9 cellular contexts compared by ENCODE assay signal in genomic region chr7:12729112-12729511, GRCh38. TPM values are rescaled to one million over a fixed set of nuclear protein-coding genes. Genes with fewer than 3 reads are reported as not detected.
DNase-seq lines count a peak whose midpoint lies in the region; ATAC-seq, FAIRE-seq and TF ChIP-seq lines count a peak whose summit lies in the region.
"Had no signal": no experiment of that assay in that cellular context is flagged by ENCODE, and none has a peak within 500 bp of the region (broad histone marks: within the 10 kb centered on the region; RNA-seq: fewer than 3 reads in every experiment).

No MANE protein-coding gene starts in this region.

- CTCF ChIA-PET in HEK293 (lab: Yijun Ruan, JAX) (interaction anchor here (0.6 kb wide), 1 partner anchor 304 kb away, joined by 3 read pairs; no protein-coding TSS in a partner anchor), endothelial cell of umbilical vein (lab: Charles Lee) (interaction anchor here (1.3 to 3.5 kb wide), 5 partner anchors 10 to 42 kb away, joined by 5 to 51 read pairs (median 9); partner anchors contain the start of gene ARL4A)

- H3K9me1 ChIP-seq in endothelial cell of umbilical vein (replicated peaks; ENCODE audit: control insufficient read depth, extremely low read depth, insufficient read depth, low read length): no peaks in the 10 kb centered on the region

- peak; percentile 87 for FAIRE-seq in endothelial cell of umbilical vein (lab: Jason Lieb, UNC)

- peak overlapping the region; percentile 53 for H3K9ac ChIP-seq in endothelial cell of umbilical vein (replicated peaks; ENCODE audit: extremely low read depth, insufficient read depth, low read length)

- H3K4me1 ChIP-seq in HEK293 (ENCODE audit: control insufficient read depth, insufficient read depth, low read length) (peaks cover 6% of the 10 kb centered on the region), endothelial cell of umbilical vein (ENCODE audit: control insufficient read depth, extremely low read depth, insufficient read depth, low read length) (peaks cover 48% of the 10 kb centered on the region)

- H4K20me1 ChIP-seq in endothelial cell of umbilical vein (replicated peaks; ENCODE audit: control insufficient read depth, extremely low read depth, insufficient read depth, low read length): no peaks in the 10 kb centered on the region

- no TSS peak for BruUV-seq in endothelial cell of umbilical vein (replicated peaks; lab: Mats Ljungman, UMichigan)

- ATAC-seq in omental fat pad (ENCODE audit: low FRiP score): no peak
- no peak for ATAC-seq in GM19351 (IDR thresholded peaks at IDR 0.05; ENCODE audit: unreplicated experiment)
- ATAC-seq in GM21526 (IDR thresholded peaks at IDR 0.05; ENCODE audit: low FRiP score, unreplicated experiment): no peak

- no peak for TF ChIP-seq CTCF in HEK293 (tag by site-specific recombination; IDR thresholded peaks at IDR 0.05)
- TF ChIP-seq CTCF in endothelial cell of umbilical vein (IDR thresholded peaks at IDR 0.05; ENCODE audit: extremely low read depth in 1 of 2, insufficient read depth in 1 of 2, low read depth in 1 of 2, low read length in 2 of 2): no peak
- no peak for TF ChIP-seq CTCF in omental fat pad (IDR thresholded peaks at IDR 0.05)

- H3K4me2 ChIP-seq in endothelial cell of umbilical vein (ENCODE audit: insufficient read depth, low read length): peak overlapping the region; percentile 37

- no peaks in the 10 kb centered on the region for H3K9me3 ChIP-seq in HEK293 (ENCODE audit: control insufficient read depth, insufficient read depth, low read depth, low read length)
- H3K9me3 ChIP-seq in endothelial cell of umbilical vein (replicated peaks; ENCODE audit: control insufficient read depth, insufficient read depth, low read length): no peaks in the 10 kb centered on the region
- H3K9me3 ChIP-seq: ascending aorta had no signal

- no peaks in the 10 kb centered on the region for H3K27me3 ChIP-seq in endothelial cell of umbilical vein (ENCODE audit: control insufficient read depth in 2 of 2, insufficient read depth in 2 of 2, low read length in 2 of 2)
- H3K27me3 ChIP-seq: ascending aorta had no signal

- no peaks in the 10 kb centered on the region for H3K36me3 ChIP-seq in HEK293 (ENCODE audit: control insufficient read depth in 2 of 2, insufficient read depth in 1 of 2, low read length in 2 of 2)
- H3K36me3 ChIP-seq in endothelial cell of umbilical vein (ENCODE audit: control insufficient read depth in 2 of 2, extremely low read depth in 1 of 2, insufficient read depth in 2 of 2, low read length in 2 of 2): no peaks in the 10 kb centered on the region
- H3K36me3 ChIP-seq: ascending aorta had no signal

- intact Hi-C loops in endothelial cell of umbilical vein (cut with micrococcal nuclease): loop anchor here (2.0 kb wide), 1 partner anchor 328 kb away; no protein-coding TSS in a partner anchor

- dilution Hi-C loops in endothelial cell of umbilical vein (cut with MboI; ENCODE audit: extremely low pct_ligation_motif_present, low sequenced_read_pairs): no loop called here

- H3K4me3 ChIP-seq in HEK293 (ENCODE audit: low read depth, low read length) (no peak overlapping the region), endothelial cell of umbilical vein (replicated peaks in 1 of 3; ENCODE audit: insufficient read depth in 1 of 3, low read depth in 1 of 3, low read length in 3 of 3) (no peak overlapping the region)
- H3K4me3 ChIP-seq: ascending aorta had no signal

- TF ChIP-seq POLR2A in endothelial cell of umbilical vein (IDR thresholded peaks at IDR 0.05; ENCODE audit: low read depth, low read length): no peak

- H2AFZ ChIP-seq in endothelial cell of umbilical vein (ENCODE audit: low read depth, low read length): peak overlapping the region; percentile 67

- H3K27ac ChIP-seq in HEK293 (ENCODE audit: extremely low read depth, low read depth, low read length) (no peak overlapping the region), endothelial cell of umbilical vein (ENCODE audit: insufficient read depth, low read depth, low read length) (peak overlapping the region; percentile 92)
- H3K27ac ChIP-seq: ascending aorta had no signal

- POLR2A ChIA-PET in HEK293 (lab: Yijun Ruan, JAX) (interaction anchor here (1.2 to 2.4 kb wide), 2 partner anchors 39 to 42 kb away, joined by 3 to 9 read pairs; partner anchors contain the start of gene ARL4A), endothelial cell of umbilical vein (lab: Charles Lee) (interaction anchor here (1.0 to 2.8 kb wide), 3 partner anchors 13 to 41 kb away, joined by 5 to 23 read pairs (median 10); partner anchors contain the start of gene ARL4A)

- peak; percentile 97 for DNase-seq in NCI-H69 (lab: John Stamatoyannopoulos, UW)
- peak; percentile 94 for DNase-seq in endothelial cell of umbilical vein (ENCODE audit: low read depth, low spot score)
- peak; percentile 44 for DNase-seq in omental fat pad (ENCODE audit: low spot score)
- DNase-seq in activated CD4-positive, CD25-positive, alpha-beta regulatory T cell (lab: John Stamatoyannopoulos, UW): no peak
- DNase-seq in COLO829 (ENCODE audit: low spot score): no peak

- no peaks in the 10 kb centered on the region for H3K79me2 ChIP-seq in endothelial cell of umbilical vein (ENCODE audit: control insufficient read depth, insufficient read depth, low read length)

TF ChIP-seq in HEK293, 187 proteins besides CTCF, POLR2A, EP300 and RAD21 (continues in another document):
- TF ChIP-seq ZNF510 (tag by site-specific recombination; IDR thresholded peaks at IDR 0.05; ENCODE audit: insufficient replicate concordance) (no peak), ZNF692 (tag by site-specific recombination; IDR thresholded peaks at IDR 0.05) (0 out of 2 replicates have a peak, but pooled peaks have one; percentile 29), GLIS1 (tag by site-specific recombination; IDR thresholded peaks at IDR 0.05) (peak; percentile 36; the same call in 1 of the 2 replicates), SP3 (tag by site-specific recombination; IDR thresholded peaks at IDR 0.05) (no peak)

TF ChIP-seq in endothelial cell of umbilical vein, 7 proteins besides CTCF, POLR2A, EP300 and RAD21:
- peak; percentile 46 for TF ChIP-seq POLR2AphosphoS5 (IDR thresholded peaks at IDR 0.05; ENCODE audit: insufficient read depth, low read depth, low read length)
- no peak for TF ChIP-seq JUN (IDR thresholded peaks at IDR 0.05; ENCODE audit: borderline replicate concordance, insufficient read depth, insufficient read length, low read depth)

RNA-seq across cellular contexts. Expression of gene ARL4A, which starts 41.7 kb away (rescaled TPM):
- total RNA-seq in endothelial cell of umbilical vein (30.7 and 34.1 TPM in 2 replicates), omental fat pad (10 to 100 TPM; 37.2 to 60.2 (median 51.3) TPM)
- polyA plus RNA-seq in endothelial cell of umbilical vein: 28.0 and 43.2 TPM in 2 replicates
- polyA plus RNA-seq in endothelial cell of umbilical vein (2011; cell fraction: cytosol; rRNA removed): 47.0 and 47.2 TPM in 2 replicates
- 36.1 and 43.2 TPM in 2 replicates for polyA plus RNA-seq in endothelial cell of umbilical vein (2011; cell fraction: nucleus; rRNA removed)
- polyA plus RNA-seq in endothelial cell of umbilical vein (2012): 78.0 and 102 TPM in 2 replicates
- polyA minus RNA-seq in endothelial cell of umbilical vein: 43.3 and 45.7 TPM in 2 replicates
- polyA minus RNA-seq in endothelial cell of umbilical vein (2011; cell fraction: cytosol; rRNA and poly(A)+ RNA removed): 16.2 TPM
- polyA minus RNA-seq in endothelial cell of umbilical vein (2011; cell fraction: nucleus; rRNA and poly(A)+ RNA removed): 58.6 and 65.7 TPM in 2 replicates

Comparison
In these comparisons a context has a peak if more than half of its experiments do, and no peak if none do; other contexts are left out.
1. DNase-seq: peak in NCI-H69 (single experiment), endothelial cell of umbilical vein (single experiment) and omental fat pad (single experiment); none in activated CD4-positive, CD25-positive, alpha-beta regulatory T cell (0 of 4) and COLO829 (single experiment).